In genomic region chr14:71320734-71321555, GRCh38 we compare ENCODE assay signal across 8 cellular contexts. TPM values are rescaled to one million over a fixed set of nuclear protein-coding genes. Genes with fewer than 3 reads are reported as not detected.
A peak's percentile ranks its signal among the peaks of the same experiment; 100 is the strongest.
DNase-seq lines count a peak whose midpoint lies in the region; ATAC-seq and TF ChIP-seq lines count a peak whose summit lies in the region.

No MANE protein-coding gene starts in this region.

- intact Hi-C loops in right cardiac atrium (cut with DNase I), result loop anchor here in 3 of 4 donors (5.0 to 10.0 kb wide), 3 partner anchors 189 to 434 kb away; no protein-coding TSS in a partner anchor
- intact Hi-C loops in aorta (cut with DNase I), result loop anchor here (2.0 to 10.0 kb wide), 11 partner anchors 36 to 432 kb away; no protein-coding TSS in a partner anchor

- ATAC-seq in GM19328 (IDR thresholded peaks at IDR 0.05; ENCODE audit: unreplicated experiment) (peak; percentile 23), HG03460 (IDR thresholded peaks at IDR 0.05; ENCODE audit: unreplicated experiment) (peak; percentile 22), right cardiac atrium (peak; percentile 83 to 89), aorta (ENCODE audit: low FRiP score) (peak; percentile 88)

- H3K36me3 ChIP-seq in aorta (ENCODE audit: control insufficient read depth in 1 of 2, insufficient read depth in 2 of 2, low read length in 1 of 2), result no peaks in the 10 kb centered on the region

- TF ChIP-seq CTCF in C4-2B (conservative IDR thresholded peaks at IDR 0.05), result no peak

- DNase-seq in T follicular helper cell (ENCODE audit: low read depth), result peak; percentile 29
- peak; percentile 58 to 87 (median 84) for DNase-seq in right cardiac atrium
- peak; percentile 67 for DNase-seq in putamen (ENCODE audit: low spot score)
- peak; percentile 79 to 90 for DNase-seq in aorta

- peak overlapping the region; percentile 96 for H3K4me3 ChIP-seq in right cardiac atrium (ENCODE audit: low read length)
- H3K4me3 ChIP-seq in aorta (ENCODE audit: low read length in 2 of 2), result peak overlapping the region; percentile 92 to 98

- H3K27ac ChIP-seq in C4-2B (peak overlapping the region; percentile 90), angular gyrus (ENCODE audit: low read depth, low read length) (peak overlapping the region; percentile 81), right cardiac atrium (ENCODE audit: low read length) (peak overlapping the region; percentile 73), aorta (ENCODE audit: low read depth in 1 of 2, low read length in 2 of 2) (peak overlapping the region; percentile 83 to 94)

- under 1% methylated on average over 95 of the region's 95 CpGs for WGBS in right cardiac atrium
- WGBS in aorta, 2 donors, result 0 to 1% methylated on average over 94 to 95 of the region's 95 CpGs

- H3K9me3 ChIP-seq in right cardiac atrium (ENCODE audit: control insufficient read depth, low read length), result no peaks in the 10 kb centered on the region
- H3K9me3 ChIP-seq in aorta (ENCODE audit: control insufficient read depth, low read length), result no peaks in the 10 kb centered on the region

- H3K4me1 ChIP-seq in right cardiac atrium (ENCODE audit: control insufficient read depth, insufficient read depth, low read length) (peaks cover 2% of the 10 kb centered on the region), aorta (ENCODE audit: control insufficient read depth in 1 of 2, insufficient read depth in 2 of 2, low read length in 2 of 2) (no peaks in the 10 kb centered on the region)

- H3K27me3 ChIP-seq in right cardiac atrium (ENCODE audit: control insufficient read depth, insufficient read depth) (no peaks in the 10 kb centered on the region), aorta (ENCODE audit: control insufficient read depth in 1 of 2, insufficient read depth in 2 of 2, low read length in 1 of 2) (no peaks in the 10 kb centered on the region)

RNA-seq across cellular contexts. Expression of gene SIPA1L1, which starts 0.7 kb away (rescaled TPM):
- total RNA-seq in right cardiac atrium (1 to 10 TPM; 6.8 to 8.9 (median 7.9) TPM), aorta (10 to 100 TPM; 54.8 to 73.5 TPM)
- polyA plus RNA-seq in right cardiac atrium (3.3 TPM), aorta (10 to 100 TPM in 1 of 2 donors, 1 to 10 TPM in 1; 7.9 to 44.1 TPM)

Comparison
In these comparisons a context has a peak if more than half of its experiments do, and no peak if none do; other contexts are left out.
1. Peak in every context shown above with its lines: DNase-seq, ATAC-seq, H3K4me3 ChIP-seq and H3K27ac ChIP-seq.
2. ATAC-seq: peak in every context shown above with its lines; median percentile 88 in aorta; 86 in right cardiac atrium; 23 in GM19328; 22 in HG03460.
3. DNase-seq: peak in every context shown above with its lines; median percentile 84 in aorta; 84 in right cardiac atrium; 67 in putamen; 29 in T follicular helper cell.
4. RNA of gene SIPA1L1, which starts 0.7 kb away (total RNA-seq): 54.8 to 73.5 TPM in aorta; 6.8 to 8.9 TPM in right cardiac atrium; every median in the first group is over 4 times any median in the second.